ENCODE assay signal across 1 cellular context in genomic region chr3:192246847-192247520, GRCh38.
TF ChIP-seq lines count a peak whose summit lies in the region.

No MANE protein-coding gene starts in this region.

TF ChIP-seq in GM12878, 131 proteins besides CTCF, POLR2A, EP300 and RAD21 (continued from another document):
- TF ChIP-seq E2F8 (IDR thresholded peaks at IDR 0.05; ENCODE audit: low read depth, partially characterized antibody), result no peak
- TF ChIP-seq MYB (IDR thresholded peaks at IDR 0.05; ENCODE audit: borderline replicate concordance, low read depth, low read length), result no peak
- TF ChIP-seq ZBTB4 (CRISPR knock-in tag; IDR thresholded peaks at IDR 0.05), result no peak
- no peak for TF ChIP-seq JUNB (IDR thresholded peaks at IDR 0.05)
- no peak for TF ChIP-seq SIX5 (IDR thresholded peaks at IDR 0.05; ENCODE audit: low read depth, low read length, severe bottlenecking)
- TF ChIP-seq KLF5 (IDR thresholded peaks at IDR 0.05; ENCODE audit: partially characterized antibody), result no peak
- no peak for TF ChIP-seq ZNF217 (IDR thresholded peaks at IDR 0.05)
- no peak for TF ChIP-seq MXI1 (IDR thresholded peaks at IDR 0.05; ENCODE audit: low read depth, low read length)
- TF ChIP-seq RUNX3 (IDR thresholded peaks at IDR 0.05; ENCODE audit: low read length), result no peak
- TF ChIP-seq BMI1 (IDR thresholded peaks at IDR 0.05; ENCODE audit: borderline replicate concordance), result no peak
